In the genomic region with DNA sequence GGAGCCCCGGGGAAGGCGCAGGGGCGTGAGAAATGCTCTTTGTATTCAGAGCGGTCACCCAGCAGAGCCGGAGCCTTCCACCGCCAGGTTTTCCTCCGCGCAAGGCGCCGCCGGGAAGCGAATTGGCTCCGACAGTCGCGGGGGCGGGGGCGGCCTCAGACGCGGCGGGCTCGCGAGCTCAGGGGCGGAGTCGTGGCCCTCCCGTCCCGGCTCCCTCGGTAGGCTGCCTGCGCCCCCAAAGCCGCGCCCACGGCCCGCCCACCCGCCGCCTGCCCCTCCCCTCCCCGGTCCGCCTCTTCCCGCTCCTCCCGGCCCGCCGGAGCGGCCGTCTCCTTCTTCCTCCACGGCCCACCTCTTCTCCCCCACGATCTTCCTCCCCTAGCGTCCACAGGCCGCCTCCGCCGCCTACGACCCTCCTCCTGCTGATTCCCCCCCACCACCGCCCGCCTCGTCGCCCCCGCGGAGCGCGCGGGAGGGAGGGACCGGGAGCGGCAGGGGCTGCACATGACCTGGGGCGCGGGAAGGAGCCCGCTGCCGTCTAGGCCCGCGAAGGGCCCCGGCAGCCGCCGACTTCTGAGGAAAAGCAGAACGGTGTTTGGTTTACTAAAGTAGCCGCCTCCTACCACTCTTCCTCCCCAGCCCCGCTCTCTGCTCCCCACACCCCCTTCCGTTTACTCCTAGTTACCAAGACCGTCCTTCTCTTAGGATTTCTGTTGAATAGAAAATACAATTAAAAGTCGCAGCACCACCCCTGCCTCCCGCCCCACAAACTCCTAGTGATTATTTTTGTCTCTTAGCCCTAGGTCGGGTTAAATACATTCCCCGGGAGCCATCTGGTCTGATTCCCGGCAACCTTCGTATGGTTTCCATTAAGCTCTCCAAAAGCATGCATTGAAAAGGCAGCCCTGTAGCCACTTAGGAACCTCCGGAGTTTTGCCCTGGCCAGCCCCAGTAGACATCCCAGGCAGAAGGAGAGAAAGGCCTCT, we compare ENCODE assay signal across 8 cellular contexts. TPM values are rescaled to one million over a fixed set of nuclear protein-coding genes. Genes with fewer than 3 reads are reported as not detected.
DNase-seq lines count a peak whose midpoint lies in the region; ATAC-seq, FAIRE-seq and TF ChIP-seq lines count a peak whose summit lies in the region.

No MANE protein-coding gene starts in this region.

- peak overlapping the region; percentile 5 for H3K9ac ChIP-seq in muscle layer of colon (ENCODE audit: low read length)

- peaks cover 47% of the 10 kb centered on the region for H3K4me1 ChIP-seq in muscle layer of colon (ENCODE audit: insufficient read depth, low read length)

- no peaks in the 10 kb centered on the region for H3K36me3 Mint-ChIP-seq in IgD-negative memory B cell

- H3K36me3 ChIP-seq in muscle layer of colon (ENCODE audit: insufficient read depth, low read length): no peaks in the 10 kb centered on the region

- H3K4me3 Mint-ChIP-seq in IgD-negative memory B cell: peak overlapping the region; percentile 70 to 90 (median 80)

- H3K27ac Mint-ChIP-seq in IgD-negative memory B cell: no peak overlapping the region

- peaks cover 23% of the 10 kb centered on the region for H3K27me3 Mint-ChIP-seq in IgD-negative memory B cell

- H3K9me3 Mint-ChIP-seq in IgD-negative memory B cell: no peaks in the 10 kb centered on the region

- peak overlapping the region; percentile 91 for H3K27ac ChIP-seq in muscle layer of colon (ENCODE audit: low read depth, low read length)

- no peaks in the 10 kb centered on the region for H3K9me3 ChIP-seq in muscle layer of colon (ENCODE audit: low read length)

- ATAC-seq in GM21528 (IDR thresholded peaks at IDR 0.05; ENCODE audit: low FRiP score, unreplicated experiment): peak; percentile 89
- ATAC-seq in esophagus mucosa: peak; percentile 87

- peak; percentile 83 for DNase-seq in D721Med (ENCODE audit: insufficient read length, low spot score)
- DNase-seq in OCI-M2 (lab: John Stamatoyannopoulos, UW; ENCODE audit: unreplicated experiment): peak; percentile 14
- peak; percentile 85 to 90 for DNase-seq in activated T-cell treated with anti-CD3 and anti-CD28 coated beads, Interleukin-2, amount 50 U/mL, for 48 hours
- DNase-seq in stimulated activated CD8-positive, alpha-beta memory T cell treated with anti-CD3 and anti-CD28 coated beads, Interleukin-4, amount 100 ng/mL, for 48 hours: peak; percentile 91

- H3K27me3 ChIP-seq in muscle layer of colon (ENCODE audit: control insufficient read depth in 1 of 2, insufficient read depth in 2 of 2, low read length in 2 of 2): no peaks in the 10 kb centered on the region

- FAIRE-seq in D721Med (lab: Jason Lieb, UNC): no peak

- H3K4me1 Mint-ChIP-seq in IgD-negative memory B cell: peaks cover 6 to 11% (median 8%) of the 10 kb centered on the region in 3 donors

- TF ChIP-seq CTCF in D721Med (IDR thresholded peaks at IDR 0.05; ENCODE audit: insufficient read depth, missing control alignments): no peak

- peak overlapping the region; percentile 58 to 59 for H3K4me3 ChIP-seq in muscle layer of colon (ENCODE audit: low read depth in 1 of 2, low read length in 2 of 2)

RNA-seq across cellular contexts. Expression of gene C4orf51, which starts 53.2 kb away (rescaled TPM):
- not detected for polyA plus RNA-seq in IgD-negative memory B cell
- not detected for total RNA-seq in esophagus mucosa

Comparison
In these comparisons a context has a peak if more than half of its experiments do, and no peak if none do; other contexts are left out.
1. Peak in every context shown above with its lines: DNase-seq, ATAC-seq, H3K4me3 ChIP-seq and H3K27ac ChIP-seq.
2. DNase-seq: peak in every context shown above with its lines; median percentile 91 in stimulated activated CD8-positive, alpha-beta memory T cell treated with anti-CD3 and anti-CD28 coated beads, Interleukin-4, amount 100 ng/mL, for 48 hours; 88 in activated T-cell treated with anti-CD3 and anti-CD28 coated beads, Interleukin-2, amount 50 U/mL, for 48 hours; 83 in D721Med; 14 in OCI-M2.